21 cellular contexts compared by ENCODE assay signal in the genomic region with DNA sequence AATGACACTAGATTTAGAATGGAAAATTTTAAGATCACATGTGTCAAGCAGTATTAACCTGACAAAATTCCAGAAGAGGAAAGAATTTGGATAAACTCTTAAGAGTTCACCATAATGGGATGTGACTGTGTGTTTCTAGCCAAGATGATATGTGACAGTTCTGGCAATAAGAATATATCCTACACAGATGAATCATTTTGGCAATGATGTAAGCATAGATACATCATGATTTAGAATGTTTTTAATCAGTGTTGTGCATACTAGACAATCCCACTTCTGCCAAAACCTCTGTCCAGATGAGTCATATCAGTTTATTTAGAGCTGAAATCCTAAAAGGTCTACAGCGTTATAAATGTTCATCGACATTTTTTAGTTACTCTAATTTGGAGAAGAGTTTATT. TPM values are rescaled to one million over a fixed set of nuclear protein-coding genes. Genes with fewer than 3 reads are reported as not detected.
A peak's percentile ranks its signal among the peaks of the same experiment; 100 is the strongest.
DNase-seq lines count a peak whose midpoint lies in the region; ATAC-seq and TF ChIP-seq lines count a peak whose summit lies in the region.
"Had no signal": no experiment of that assay in that cellular context is flagged by ENCODE, and none has a peak within 500 bp of the region (broad histone marks: within the 10 kb centered on the region; RNA-seq: fewer than 3 reads in every experiment).

No MANE protein-coding gene starts in this region.

- H3K4me3 ChIP-seq in IMR-90 (ENCODE audit: insufficient read depth, low read depth, low read length) (no peak overlapping the region), brain microvascular endothelial cell (ENCODE audit: low read depth, low read length) (no peak overlapping the region)
- H3K4me3 ChIP-seq: SJSA1 had no signal

- H2BK20ac ChIP-seq in IMR-90 (ENCODE audit: low read depth, low read length): no peak overlapping the region

- CTCF ChIA-PET in IMR-90 (lab: Yijun Ruan, JAX): no interaction called here

- H2BK15ac ChIP-seq in IMR-90 (ENCODE audit: low read depth, low read length): no peak overlapping the region

- H3K23ac ChIP-seq in IMR-90 (ENCODE audit: low read depth, low read length): no peak overlapping the region

- POLR2A ChIA-PET in IMR-90 (lab: Charles Lee; ENCODE audit: unreplicated experiment): no interaction called here

- H4K91ac ChIP-seq in IMR-90 (ENCODE audit: insufficient read depth, low read depth, low read length): no peak overlapping the region

- DNase-seq in AG20443 (ENCODE audit: low spot score) (peak; percentile 9), IMR-90 (peak; percentile 7), brain microvascular endothelial cell (peak; percentile 35), iris pigment epithelial cell (ENCODE audit: low read depth) (peak; percentile 70), NCI-H1930 (lab: John Stamatoyannopoulos, UW) (no peak), COLO668 (lab: John Stamatoyannopoulos, UW; ENCODE audit: unreplicated experiment) (no peak), LoVo (ENCODE audit: low spot score) (no peak)
- DNase-seq: activated CD4-positive, alpha-beta T cell treated with anti-CD3 and anti-CD28 coated beads for 1 hour; activated naive CD4-positive, alpha-beta T cell treated with anti-CD3 and anti-CD28 coated beads, Interleukin-2, amount 50 U/mL, for 16 hours; CD8-positive, alpha-beta memory T cell; effector CD4-positive, alpha-beta T cell; left ventricle myocardium superior; NCI-H1092 treated with DMSO at 0.1 percent for 48 hours; NCI-H2107; NCI-H526 treated with DMSO at 0.1 percent for 48 hours; OCI-M1; T1000 had no signal

- dilution Hi-C loops in IMR-90 (cut with HindIII; ENCODE audit: low sequenced_read_pairs, unreplicated experiment): no loop called here

- in situ Hi-C loops in IMR-90 (cut with MboI; ENCODE audit: low sequenced_read_pairs): no loop called here
- in situ Hi-C loops in brain microvascular endothelial cell (cut with HindIII; ENCODE audit: low pct_ligation_motif_present, low sequenced_read_pairs): no loop called here

- ATAC-seq in IMR-90 (ENCODE audit: low read depth) (no peak), HG03097 (IDR thresholded peaks at IDR 0.05; ENCODE audit: low FRiP score, unreplicated experiment) (no peak)
- ATAC-seq: left ventricle myocardium superior had no signal

- H3K27ac ChIP-seq in IMR-90 (ENCODE audit: insufficient read depth, low read length) (no peak overlapping the region), brain microvascular endothelial cell (no peak overlapping the region)
- H3K27ac ChIP-seq: neutrophil, SJSA1 had no signal

- no peaks in the 10 kb centered on the region for H3K36me3 ChIP-seq in IMR-90 (ENCODE audit: control insufficient read depth, insufficient read depth, low read length)
- H3K36me3 ChIP-seq in brain microvascular endothelial cell (replicated peaks): no peaks in the 10 kb centered on the region
- H3K36me3 ChIP-seq: neutrophil, SJSA1 had no signal

- TF ChIP-seq RAD21 in IMR-90 (IDR thresholded peaks at IDR 0.05; ENCODE audit: low read length): no peak

- no peak overlapping the region for H3K14ac ChIP-seq in IMR-90 (replicated peaks; ENCODE audit: low read depth, low read length)

- H4K5ac ChIP-seq in IMR-90 (ENCODE audit: low read depth, low read length): no peak overlapping the region

- no peaks in the 10 kb centered on the region for H3K9me3 ChIP-seq in IMR-90 (ENCODE audit: control insufficient read depth, insufficient read depth, low read length)
- H3K9me3 ChIP-seq: neutrophil, SJSA1 had no signal

- no peak overlapping the region for H3K4ac ChIP-seq in IMR-90 (ENCODE audit: low read depth, low read length)

- H4K20me1 ChIP-seq in IMR-90 (ENCODE audit: insufficient read depth, low read length): no peaks in the 10 kb centered on the region

- H3K4me1 ChIP-seq in IMR-90 (ENCODE audit: control insufficient read depth, insufficient read depth, low read length): no peaks in the 10 kb centered on the region
- H3K4me1 ChIP-seq: SJSA1 had no signal

- H2BK5ac ChIP-seq in IMR-90 (ENCODE audit: low read depth, low read length, poor library complexity, severe bottlenecking): no peak overlapping the region

- no peak overlapping the region for H2AK5ac ChIP-seq in IMR-90 (ENCODE audit: low read depth, low read length)

- H3K18ac ChIP-seq in IMR-90 (ENCODE audit: low read depth, low read length): no peak overlapping the region

- no peak overlapping the region for H3K4me2 ChIP-seq in IMR-90 (ENCODE audit: low read depth, low read length)

- H3K79me1 ChIP-seq in IMR-90 (ENCODE audit: low read depth in 1 of 2, low read length in 2 of 2): no peaks in the 10 kb centered on the region

- H3K9me1 ChIP-seq in IMR-90 (ENCODE audit: insufficient read depth, low read length): no peaks in the 10 kb centered on the region

- intact Hi-C loops in IMR-90 (cut with micrococcal nuclease): no loop called here

- H3K56ac ChIP-seq in IMR-90 (ENCODE audit: extremely low read depth, insufficient read depth, low read length): no peak overlapping the region

- H3K9ac ChIP-seq in IMR-90 (ENCODE audit: low read depth, low read length): no peak overlapping the region

- BruUV-seq in IMR-90 (replicated peaks; lab: Mats Ljungman, UMichigan): no TSS peak

- no peak overlapping the region for H4K8ac ChIP-seq in IMR-90 (ENCODE audit: low read depth in 2 of 2, low read length in 2 of 2)

- H3K27me3 ChIP-seq in IMR-90 (ENCODE audit: control insufficient read depth, insufficient read depth, low read length) (no peaks in the 10 kb centered on the region), brain microvascular endothelial cell (replicated peaks) (no peaks in the 10 kb centered on the region)
- H3K27me3 ChIP-seq: SJSA1 had no signal

- TF ChIP-seq CTCF in IMR-90 (conservative IDR thresholded peaks at IDR 0.05; ENCODE audit: low read depth, low read length): no peak
- no peak for TF ChIP-seq CTCF in brain microvascular endothelial cell (IDR thresholded peaks at IDR 0.05; ENCODE audit: low read depth, low read length, missing control alignments)

- no CpG with 5 or more reads among the region's 2 CpGs for WGBS in IMR-90 (ENCODE audit: extremely low coverage in 2 of 2, insufficient read length in 1 of 2), 2 experiments

- no peak overlapping the region for H2AK9ac ChIP-seq in IMR-90 (replicated peaks; ENCODE audit: low read depth, low read length, poor library complexity)

- no peak overlapping the region for H2AFZ ChIP-seq in IMR-90 (replicated peaks; ENCODE audit: low read length, poor library complexity)

- H2BK120ac ChIP-seq in IMR-90 (ENCODE audit: low read depth, low read length): no peak overlapping the region

- no peak for TF ChIP-seq POLR2A in IMR-90 (IDR thresholded peaks at IDR 0.05; ENCODE audit: low read depth, low read length)

TF ChIP-seq in IMR-90, 13 proteins besides CTCF, POLR2A, EP300 and RAD21:
- TF ChIP-seq MAZ (IDR thresholded peaks at IDR 0.05; ENCODE audit: borderline replicate concordance, low read depth, low read length) (no peak), MAFK (IDR thresholded peaks at IDR 0.05; ENCODE audit: low read depth, low read length) (no peak), SMC3 (IDR thresholded peaks at IDR 0.05; ENCODE audit: low read depth, low read length) (no peak), MXI1 (IDR thresholded peaks at IDR 0.05; ENCODE audit: borderline replicate concordance, low read depth, low read length) (no peak), RFX5 (IDR thresholded peaks at IDR 0.05; ENCODE audit: low read depth, low read length) (no peak), BHLHE40 (IDR thresholded peaks at IDR 0.05; ENCODE audit: low read depth, low read length) (no peak), CHD1 (IDR thresholded peaks at IDR 0.05; ENCODE audit: low read depth, low read length) (no peak), CEBPB (IDR thresholded peaks at IDR 0.05; ENCODE audit: low read depth, low read length) (no peak), FOS (IDR thresholded peaks at IDR 0.05; ENCODE audit: low read depth, low read length) (no peak)
- TF ChIP-seq, protein P1, sequence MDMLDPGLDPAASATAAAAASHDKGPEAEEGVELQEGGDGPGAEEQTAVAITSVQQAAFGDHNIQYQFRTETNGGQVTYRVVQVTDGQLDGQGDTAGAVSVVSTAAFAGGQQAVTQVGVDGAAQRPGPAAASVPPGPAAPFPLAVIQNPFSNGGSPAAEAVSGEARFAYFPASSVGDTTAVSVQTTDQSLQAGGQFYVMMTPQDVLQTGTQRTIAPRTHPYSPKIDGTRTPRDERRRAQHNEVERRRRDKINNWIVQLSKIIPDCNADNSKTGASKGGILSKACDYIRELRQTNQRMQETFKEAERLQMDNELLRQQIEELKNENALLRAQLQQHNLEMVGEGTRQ (IDR thresholded peaks at IDR 0.05; ENCODE audit: low read depth, low read length): no peak
- TF ChIP-seq, protein P2, sequence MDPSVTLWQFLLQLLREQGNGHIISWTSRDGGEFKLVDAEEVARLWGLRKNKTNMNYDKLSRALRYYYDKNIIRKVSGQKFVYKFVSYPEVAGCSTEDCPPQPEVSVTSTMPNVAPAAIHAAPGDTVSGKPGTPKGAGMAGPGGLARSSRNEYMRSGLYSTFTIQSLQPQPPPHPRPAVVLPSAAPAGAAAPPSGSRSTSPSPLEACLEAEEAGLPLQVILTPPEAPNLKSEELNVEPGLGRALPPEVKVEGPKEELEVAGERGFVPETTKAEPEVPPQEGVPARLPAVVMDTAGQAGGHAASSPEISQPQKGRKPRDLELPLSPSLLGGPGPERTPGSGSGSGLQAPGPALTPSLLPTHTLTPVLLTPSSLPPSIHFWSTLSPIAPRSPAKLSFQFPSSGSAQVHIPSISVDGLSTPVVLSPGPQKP (IDR thresholded peaks at IDR 0.05; ENCODE audit: borderline replicate concordance, low read depth, low read length): no peak

RNA-seq across cellular contexts. Expression of a gene that starts 48.8 kb away (rescaled TPM):
- not detected in 2 replicates for total RNA-seq in IMR-90 (2012; rRNA removed)
- not detected in 2 replicates for polyA plus RNA-seq in IMR-90 (2012; rRNA removed)
- polyA plus RNA-seq in IMR-90 (2012; cell fraction: cytosol; rRNA removed): not detected in 2 replicates
- not detected in 2 replicates for polyA plus RNA-seq in IMR-90 (2012; cell fraction: nucleus; rRNA removed; ENCODE audit: low replicate concordance)
- total RNA-seq: CD8-positive, alpha-beta memory T cell; SJSA1 had no signal
- polyA plus RNA-seq: CD8-positive, alpha-beta memory T cell; IgD-negative memory B cell had no signal

Comparison
In these comparisons a context has a peak if more than half of its experiments do, and no peak if none do; other contexts are left out.
1. DNase-seq: peak in AG20443 (single experiment), IMR-90 (single experiment), brain microvascular endothelial cell (single experiment) and iris pigment epithelial cell (single experiment); none in NCI-H1930 (0 of 2), COLO668 (single experiment) and LoVo (single experiment).